1 cellular context compared by ENCODE assay signal in the genomic region with DNA sequence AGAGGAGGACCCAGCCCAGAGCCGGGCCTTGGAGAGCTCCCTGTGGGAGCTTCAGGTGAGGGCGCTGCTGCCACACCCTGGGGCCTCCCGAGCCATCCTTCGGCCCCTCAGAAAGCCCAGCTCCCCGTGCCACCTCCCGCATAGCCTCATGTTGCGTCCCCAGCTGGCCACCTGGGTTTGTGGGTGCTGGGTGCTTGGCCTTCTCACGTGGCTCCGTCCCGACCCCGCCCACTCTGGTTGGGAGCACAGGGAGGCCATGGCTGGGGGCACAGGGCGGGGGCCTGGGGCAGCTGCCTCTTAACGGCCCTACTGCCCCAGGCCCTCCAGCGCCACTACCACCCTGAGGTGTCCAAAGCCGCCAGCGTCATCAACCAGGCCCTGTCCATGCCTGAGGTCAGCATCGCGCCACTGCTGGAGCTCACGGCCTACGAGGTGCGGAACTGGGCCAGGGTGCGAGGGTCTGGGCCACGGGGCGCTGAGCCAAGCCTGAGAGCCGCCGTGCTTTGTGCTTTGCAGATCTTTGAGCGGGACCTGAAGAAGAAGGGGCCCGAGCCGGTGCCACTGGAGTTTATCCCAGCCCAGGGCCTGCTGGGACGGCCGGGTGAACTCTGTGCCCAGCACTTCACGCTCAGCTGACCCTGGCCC.
TF ChIP-seq lines count a peak whose summit lies in the region.

No MANE protein-coding gene starts in this region.

TF ChIP-seq in HepG2, 621 proteins besides CTCF, POLR2A, EP300 and RAD21 (continued from another document):
- TF ChIP-seq, protein P1, sequence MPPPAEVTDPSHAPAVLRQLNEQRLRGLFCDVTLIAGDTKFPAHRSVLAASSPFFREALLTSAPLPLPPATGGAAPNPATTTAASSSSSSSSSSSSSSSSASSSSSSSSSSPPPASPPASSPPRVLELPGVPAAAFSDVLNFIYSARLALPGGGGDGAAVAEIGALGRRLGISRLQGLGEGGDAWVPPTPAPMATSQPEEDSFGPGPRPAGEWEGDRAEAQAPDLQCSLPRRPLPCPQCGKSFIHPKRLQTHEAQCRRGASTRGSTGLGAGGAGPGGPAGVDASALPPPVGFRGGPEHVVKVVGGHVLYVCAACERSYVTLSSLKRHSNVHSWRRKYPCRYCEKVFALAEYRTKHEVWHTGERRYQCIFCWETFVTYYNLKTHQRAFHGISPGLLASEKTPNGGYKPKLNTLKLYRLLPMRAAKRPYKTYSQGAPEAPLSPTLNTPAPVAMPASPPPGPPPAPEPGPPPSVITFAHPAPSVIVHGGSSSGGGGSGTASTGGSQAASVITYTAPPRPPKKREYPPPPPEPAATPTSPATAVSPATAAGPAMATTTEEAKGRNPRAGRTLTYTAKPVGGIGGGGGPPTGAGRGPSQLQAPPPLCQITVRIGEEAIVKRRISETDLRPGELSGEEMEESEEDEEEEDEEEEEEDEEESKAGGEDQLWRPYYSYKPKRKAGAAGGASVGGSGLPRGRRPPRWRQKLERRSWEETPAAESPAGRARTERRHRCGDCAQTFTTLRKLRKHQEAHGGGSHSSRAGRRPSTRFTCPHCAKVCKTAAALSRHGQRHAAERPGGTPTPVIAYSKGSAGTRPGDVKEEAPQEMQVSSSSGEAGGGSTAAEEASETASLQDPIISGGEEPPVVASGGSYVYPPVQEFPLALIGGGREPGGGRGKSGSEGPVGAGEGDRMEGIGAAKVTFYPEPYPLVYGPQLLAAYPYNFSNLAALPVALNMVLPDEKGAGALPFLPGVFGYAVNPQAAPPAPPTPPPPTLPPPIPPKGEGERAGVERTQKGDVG (CRISPR knock-in tag; IDR thresholded peaks at IDR 0.05; ENCODE audit: borderline replicate concordance), result no peak
- TF ChIP-seq ZNF761 (CRISPR knock-in tag; conservative IDR thresholded peaks at IDR 0.05) (no peak), ISL2 (CRISPR knock-in tag; IDR thresholded peaks at IDR 0.05) (no peak)
